Comparison of ENCODE assay signal across 10 cellular contexts in the genomic region with DNA sequence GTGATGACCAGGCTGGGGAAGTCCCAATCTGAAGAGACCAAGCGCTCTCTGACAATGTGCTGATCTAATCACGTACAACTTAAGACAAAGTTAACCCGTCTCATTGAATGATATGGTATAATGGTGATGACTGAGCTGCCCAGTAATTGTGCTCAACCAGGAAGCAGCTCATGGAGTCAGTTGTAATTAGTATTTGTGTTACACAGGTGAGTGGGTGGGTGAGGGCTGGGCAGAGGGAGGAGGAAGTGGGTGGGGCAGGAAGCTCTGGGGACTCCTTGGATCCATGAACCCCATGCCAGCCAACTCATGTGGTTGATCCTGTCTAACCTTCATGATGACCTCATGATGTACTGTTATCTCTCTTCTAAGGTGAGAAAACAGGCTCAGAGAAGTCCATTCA. TPM values are rescaled to one million over a fixed set of nuclear protein-coding genes. Genes with fewer than 3 reads are reported as not detected.
A peak's percentile ranks its signal among the peaks of the same experiment; 100 is the strongest.
DNase-seq lines count a peak whose midpoint lies in the region; ATAC-seq and TF ChIP-seq lines count a peak whose summit lies in the region.
"Had no signal": no experiment of that assay in that cellular context is flagged by ENCODE, and none has a peak within 500 bp of the region (broad histone marks: within the 10 kb centered on the region; RNA-seq: fewer than 3 reads in every experiment).

No MANE protein-coding gene starts in this region.

- no peaks in the 10 kb centered on the region for H3K36me3 ChIP-seq in SJCRH30

- H3K4me3 ChIP-seq in SJCRH30, result no peak overlapping the region

- H3K4me1 ChIP-seq in SJCRH30, result peaks cover 26% of the 10 kb centered on the region

- H3K36me3 Mint-ChIP-seq in CD4-positive, alpha-beta T cell (ENCODE audit: low read depth), result peaks cover 8% of the 10 kb centered on the region

- POLR2A ChIA-PET in CD4-positive, alpha-beta T cell (lab: Charles Lee), result interaction anchor here (0.8 to 2.6 kb wide), 7 partner anchors 19 to 135 kb away, joined by 3 to 17 read pairs (median 8); no protein-coding TSS in a partner anchor

- peak overlapping the region; percentile 96 for H3K27ac Mint-ChIP-seq in CD4-positive, alpha-beta T cell

- H3K9me3 ChIP-seq in CD4-positive, alpha-beta T cell (ENCODE audit: control insufficient read depth, low read length), result no peaks in the 10 kb centered on the region
- H3K9me3 ChIP-seq in SJCRH30 (replicated peaks), result no peaks in the 10 kb centered on the region

- no peak for TF ChIP-seq CTCF in CD4-positive, alpha-beta T cell (IDR thresholded peaks at IDR 0.05)
- no peak for TF ChIP-seq CTCF in omental fat pad (IDR thresholded peaks at IDR 0.05)

- no peak for ATAC-seq in CD4-positive, alpha-beta T cell (ENCODE audit: poor library complexity)
- ATAC-seq in esophagus mucosa (peak; percentile 50), GM21529 (IDR thresholded peaks at IDR 0.05; ENCODE audit: unreplicated experiment) (no peak), omental fat pad (ENCODE audit: low FRiP score) (no peak)

- H3K9me3 Mint-ChIP-seq in CD4-positive, alpha-beta T cell, result no peaks in the 10 kb centered on the region
- H3K9me3 Mint-ChIP-seq: neural crest cell had no signal

- intact Hi-C loops in CD4-positive, alpha-beta T cell (cut with DNase I, micrococcal nuclease), result no loop called here

- no peaks in the 10 kb centered on the region for H3K27me3 Mint-ChIP-seq in CD4-positive, alpha-beta T cell

- H3K4me3 Mint-ChIP-seq in CD4-positive, alpha-beta T cell, result peak overlapping the region; percentile 68
- H3K4me3 Mint-ChIP-seq: neural crest cell had no signal

- CTCF ChIA-PET in CD4-positive, alpha-beta T cell (lab: Charles Lee), result interaction anchor here (1.8 to 5.4 kb wide), 3 partner anchors 29 to 70 kb away, joined by 6 to 39 read pairs (median 7); no protein-coding TSS in a partner anchor

- DNase-seq in CD4-positive, alpha-beta T cell, result peak in 1 of 10 experiments; percentile 13
- DNase-seq in Daoy (ENCODE audit: low read depth) (peak; percentile 67), T-helper 22 cell (ENCODE audit: low read depth) (peak; percentile 8), substantia nigra (lab: John Stamatoyannopoulos, UW) (no peak), omental fat pad (ENCODE audit: low spot score) (no peak), SJCRH30 (no peak)
- DNase-seq: DMS53 had no signal

- H3K27ac ChIP-seq in CD4-positive, alpha-beta T cell (ENCODE audit: low read depth, low read length), result peak overlapping the region; percentile 5
- no peak overlapping the region for H3K27ac ChIP-seq in substantia nigra (ENCODE audit: low read depth, low read length, poor library complexity, severe bottlenecking)
- H3K27ac ChIP-seq in SJCRH30, result no peak overlapping the region

- no peaks in the 10 kb centered on the region for H3K27me3 ChIP-seq in CD4-positive, alpha-beta T cell (ENCODE audit: control insufficient read depth, insufficient read depth, low read length)
- no peaks in the 10 kb centered on the region for H3K27me3 ChIP-seq in SJCRH30

- peaks cover 78% of the 10 kb centered on the region for H3K4me1 Mint-ChIP-seq in CD4-positive, alpha-beta T cell (ENCODE audit: low read depth)

RNA-seq across cellular contexts. Expression of a gene that starts 8.7 kb away (rescaled TPM):
- 10 to 100 TPM; 62.0 to 63.6 TPM for total RNA-seq in CD4-positive, alpha-beta T cell
- 59.8 and 69.8 TPM in 2 replicates for total RNA-seq in Daoy (2014; rRNA removed; shearing (Covaris generic))
- total RNA-seq in esophagus mucosa (18.2 TPM), omental fat pad (100 to 1,000 TPM in 2 of 4 donors, 10 to 100 TPM in 2; 43.5 to 158 (median 114) TPM)
- 73.2 and 74.5 TPM in 2 replicates for total RNA-seq in SJCRH30 (2014; rRNA removed; shearing (Covaris generic))

Comparison
In these comparisons a context has a peak if more than half of its experiments do, and no peak if none do; other contexts are left out.
1. DNase-seq: peak in Daoy (single experiment) and T-helper 22 cell (single experiment); none in substantia nigra (0 of 49), omental fat pad (single experiment) and SJCRH30 (0 of 2).